In the genomic region with DNA sequence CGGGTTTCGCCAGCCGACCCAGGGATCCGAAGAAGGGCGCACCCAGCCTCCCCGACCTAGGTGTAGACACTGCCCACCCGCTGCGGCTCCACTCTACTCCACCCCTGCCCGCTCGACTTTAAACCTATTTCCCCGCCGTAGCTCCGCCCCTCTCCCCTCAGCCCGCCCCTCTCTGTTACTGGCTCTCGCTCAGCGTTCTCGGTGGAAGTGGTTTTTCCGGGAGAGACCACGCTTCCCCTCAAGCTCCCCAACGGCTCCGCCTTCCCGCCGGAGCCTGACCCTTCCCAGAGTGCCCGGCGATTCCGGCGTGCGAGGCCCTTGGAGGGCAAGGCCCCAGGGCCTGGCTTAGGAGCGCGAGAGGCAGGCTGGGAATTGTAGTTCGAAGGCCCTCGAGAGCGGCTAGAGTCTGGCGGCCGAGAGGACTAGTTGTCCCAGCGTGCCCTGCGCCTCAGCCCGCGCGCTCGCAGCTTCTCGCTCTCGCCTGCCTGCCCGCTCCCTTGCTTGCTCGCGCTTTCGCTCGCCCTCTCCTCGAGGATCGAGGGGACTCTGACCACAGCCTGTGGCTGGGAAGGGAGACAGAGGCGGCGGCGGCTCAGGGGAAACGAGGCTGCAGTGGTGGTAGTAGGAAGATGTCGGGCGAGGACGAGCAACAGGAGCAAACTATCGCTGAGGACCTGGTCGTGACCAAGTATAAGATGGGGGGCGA, we compare ENCODE assay signal across 1 cellular context.
TF ChIP-seq lines count a peak whose summit lies in the region.

Gene PA2G4 (plus strand): TSS at position 451 of the 706 bp plus-strand sequence. CDS start 179 bp downstream, at position 630.

TF ChIP-seq in HepG2, 621 proteins besides CTCF, POLR2A, EP300 and RAD21 (continued from another document and continues in another):
- TF ChIP-seq ZNF710 (CRISPR knock-in tag; IDR thresholded peaks at IDR 0.05; ENCODE audit: borderline replicate concordance) (no peak; the same call in 1 of the 2 replicates), ZNF605 (CRISPR knock-in tag; IDR thresholded peaks at IDR 0.05) (peak; percentile 82; the same call in 1 of the 2 replicates), CBX1 (IDR thresholded peaks at IDR 0.05; ENCODE audit: low read depth) (peak; percentile 90), GMEB1 (CRISPR knock-in tag; IDR thresholded peaks at IDR 0.05; ENCODE audit: borderline replicate concordance) (peak; percentile 95), ZNF615 (CRISPR knock-in tag; IDR thresholded peaks at IDR 0.05; ENCODE audit: borderline replicate concordance) (no peak; the same call in 1 of the 2 replicates), ZBTB4 (CRISPR knock-in tag; IDR thresholded peaks at IDR 0.05; ENCODE audit: borderline replicate concordance) (peak; percentile 91; the same call in 1 of the 2 replicates), ZNF468 (CRISPR knock-in tag; IDR thresholded peaks at IDR 0.05) (no peak), ZNF670 (CRISPR knock-in tag; IDR thresholded peaks at IDR 0.05; ENCODE audit: borderline replicate concordance) (peak; percentile 76), ATF7-NPFF (CRISPR knock-in tag; IDR thresholded peaks at IDR 0.05; ENCODE audit: low read depth) (peak; percentile 89), YEATS2 (CRISPR knock-in tag; IDR thresholded peaks at IDR 0.05; ENCODE audit: borderline replicate concordance) (peak; percentile 97), KDM3A (CRISPR knock-in tag; IDR thresholded peaks at IDR 0.05; ENCODE audit: low read depth) (peak; percentile 78; the same call in 1 of the 2 replicates), ZNF704 (CRISPR knock-in tag; IDR thresholded peaks at IDR 0.05; ENCODE audit: borderline replicate concordance) (peak; percentile 86; the same call in 1 of the 2 replicates), TEAD2 (CRISPR knock-in tag; IDR thresholded peaks at IDR 0.05) (peak; percentile 16; the same call in 1 of the 2 replicates), RBM39 (IDR thresholded peaks at IDR 0.05; ENCODE audit: low read depth, low read length, poor library complexity, severe bottlenecking) (peak; percentile 47), ZNF619 (CRISPR knock-in tag; IDR thresholded peaks at IDR 0.05) (peak; percentile 42; the same call in 1 of the 2 replicates), SALL1 (CRISPR knock-in tag; IDR thresholded peaks at IDR 0.05) (peak; percentile 93; the same call in 1 of the 2 replicates), ZBTB37 (CRISPR knock-in tag; IDR thresholded peaks at IDR 0.05) (no peak), ESRRA (CRISPR knock-in tag; IDR thresholded peaks at IDR 0.05; ENCODE audit: low read depth) (peak; percentile 84), LCORL (IDR thresholded peaks at IDR 0.05) (no peak), LCORL (CRISPR knock-in tag; IDR thresholded peaks at IDR 0.05) (peak; percentile 81), SP5 (CRISPR knock-in tag; IDR thresholded peaks at IDR 0.05; ENCODE audit: borderline replicate concordance, low read depth) (peak; percentile 68; the same call in 1 of the 2 replicates), ZNF556 (CRISPR knock-in tag; IDR thresholded peaks at IDR 0.05; ENCODE audit: borderline replicate concordance) (peak; percentile 73; the same call in 1 of the 2 replicates), MAFK (conservative IDR thresholded peaks at IDR 0.05 in 1 of 2, IDR thresholded peaks at IDR 0.05 in 1 of 2; ENCODE audit: low read length in 2 of 2) (no peak), FIP1L1 (IDR thresholded peaks at IDR 0.05; ENCODE audit: borderline replicate concordance, insufficient read depth, low read depth, low read length) (peak; percentile 92; the same call in 1 of the 2 replicates), ZNF550 (CRISPR knock-in tag; IDR thresholded peaks at IDR 0.05; ENCODE audit: borderline replicate concordance) (no peak), MIER2 (CRISPR knock-in tag; IDR thresholded peaks at IDR 0.05) (no peak), NR1H2 (CRISPR knock-in tag; IDR thresholded peaks at IDR 0.05; ENCODE audit: borderline replicate concordance, low read depth) (0 out of 2 replicates have a peak, but pooled peaks have one; percentile 29), SETDB1 (CRISPR knock-in tag; IDR thresholded peaks at IDR 0.05; ENCODE audit: borderline replicate concordance) (no peak), ZMAT3 (CRISPR knock-in tag; conservative IDR thresholded peaks at IDR 0.05) (peak; percentile 18; the same call in 1 of the 2 replicates), MAFF (IDR thresholded peaks at IDR 0.05; ENCODE audit: low read depth, low read length) (no peak), MATR3 (CRISPR knock-in tag; IDR thresholded peaks at IDR 0.05) (no peak), ERF (CRISPR knock-in tag; IDR thresholded peaks at IDR 0.05) (peak; percentile 90), AGO2 (optimal IDR thresholded peaks at IDR 0.05; ENCODE audit: low read depth, low read length) (peak; percentile 100), ATF1 (CRISPR knock-in tag; IDR thresholded peaks at IDR 0.05) (peak; percentile 77), KLF16 (CRISPR knock-in tag; IDR thresholded peaks at IDR 0.05) (peak; percentile 82 to 92; a peak in 2 of 4 replicates), ZNF616 (CRISPR knock-in tag; IDR thresholded peaks at IDR 0.05; ENCODE audit: low read depth) (peak; percentile 86; the same call in 1 of the 2 replicates), CREM (IDR thresholded peaks at IDR 0.05) (peak; percentile 93), CREM (CRISPR knock-in tag; IDR thresholded peaks at IDR 0.05) (no peak), CC2D1A (CRISPR knock-in tag; IDR thresholded peaks at IDR 0.05) (no peak), TAF15 (IDR thresholded peaks at IDR 0.05; ENCODE audit: low read depth, low read length, poor library complexity, severe bottlenecking) (peak; percentile 74), EED (CRISPR knock-in tag; IDR thresholded peaks at IDR 0.05) (peak; percentile 94), HMGA1 (CRISPR knock-in tag; conservative IDR thresholded peaks at IDR 0.05) (no peak)
- TF ChIP-seq, protein P1, sequence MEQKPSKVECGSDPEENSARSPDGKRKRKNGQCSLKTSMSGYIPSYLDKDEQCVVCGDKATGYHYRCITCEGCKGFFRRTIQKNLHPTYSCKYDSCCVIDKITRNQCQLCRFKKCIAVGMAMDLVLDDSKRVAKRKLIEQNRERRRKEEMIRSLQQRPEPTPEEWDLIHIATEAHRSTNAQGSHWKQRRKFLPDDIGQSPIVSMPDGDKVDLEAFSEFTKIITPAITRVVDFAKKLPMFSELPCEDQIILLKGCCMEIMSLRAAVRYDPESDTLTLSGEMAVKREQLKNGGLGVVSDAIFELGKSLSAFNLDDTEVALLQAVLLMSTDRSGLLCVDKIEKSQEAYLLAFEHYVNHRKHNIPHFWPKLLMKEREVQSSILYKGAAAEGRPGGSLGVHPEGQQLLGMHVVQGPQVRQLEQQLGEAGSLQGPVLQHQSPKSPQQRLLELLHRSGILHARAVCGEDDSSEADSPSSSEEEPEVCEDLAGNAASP (CRISPR knock-in tag; IDR thresholded peaks at IDR 0.05; ENCODE audit: borderline replicate concordance), result peak; percentile 77; the same call in 1 of the 2 replicates
- TF ChIP-seq, protein P2, sequence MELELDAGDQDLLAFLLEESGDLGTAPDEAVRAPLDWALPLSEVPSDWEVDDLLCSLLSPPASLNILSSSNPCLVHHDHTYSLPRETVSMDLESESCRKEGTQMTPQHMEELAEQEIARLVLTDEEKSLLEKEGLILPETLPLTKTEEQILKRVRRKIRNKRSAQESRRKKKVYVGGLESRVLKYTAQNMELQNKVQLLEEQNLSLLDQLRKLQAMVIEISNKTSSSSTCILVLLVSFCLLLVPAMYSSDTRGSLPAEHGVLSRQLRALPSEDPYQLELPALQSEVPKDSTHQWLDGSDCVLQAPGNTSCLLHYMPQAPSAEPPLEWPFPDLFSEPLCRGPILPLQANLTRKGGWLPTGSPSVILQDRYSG (CRISPR knock-in tag; IDR thresholded peaks at IDR 0.05), result 0 out of 2 replicates have a peak, but pooled peaks have one; percentile 55
- TF ChIP-seq, protein P3, sequence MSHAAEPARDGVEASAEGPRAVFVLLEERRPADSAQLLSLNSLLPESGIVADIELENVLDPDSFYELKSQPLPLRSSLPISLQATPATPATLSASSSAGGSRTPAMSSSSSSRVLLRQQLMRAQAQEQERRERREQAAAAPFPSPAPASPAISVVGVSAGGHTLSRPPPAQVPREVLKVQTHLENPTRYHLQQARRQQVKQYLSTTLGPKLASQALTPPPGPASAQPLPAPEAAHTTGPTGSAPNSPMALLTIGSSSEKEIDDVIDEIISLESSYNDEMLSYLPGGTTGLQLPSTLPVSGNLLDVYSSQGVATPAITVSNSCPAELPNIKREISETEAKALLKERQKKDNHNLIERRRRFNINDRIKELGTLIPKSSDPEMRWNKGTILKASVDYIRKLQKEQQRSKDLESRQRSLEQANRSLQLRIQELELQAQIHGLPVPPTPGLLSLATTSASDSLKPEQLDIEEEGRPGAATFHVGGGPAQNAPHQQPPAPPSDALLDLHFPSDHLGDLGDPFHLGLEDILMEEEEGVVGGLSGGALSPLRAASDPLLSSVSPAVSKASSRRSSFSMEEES (CRISPR knock-in tag; IDR thresholded peaks at IDR 0.05), result no peak
- TF ChIP-seq, protein P4, sequence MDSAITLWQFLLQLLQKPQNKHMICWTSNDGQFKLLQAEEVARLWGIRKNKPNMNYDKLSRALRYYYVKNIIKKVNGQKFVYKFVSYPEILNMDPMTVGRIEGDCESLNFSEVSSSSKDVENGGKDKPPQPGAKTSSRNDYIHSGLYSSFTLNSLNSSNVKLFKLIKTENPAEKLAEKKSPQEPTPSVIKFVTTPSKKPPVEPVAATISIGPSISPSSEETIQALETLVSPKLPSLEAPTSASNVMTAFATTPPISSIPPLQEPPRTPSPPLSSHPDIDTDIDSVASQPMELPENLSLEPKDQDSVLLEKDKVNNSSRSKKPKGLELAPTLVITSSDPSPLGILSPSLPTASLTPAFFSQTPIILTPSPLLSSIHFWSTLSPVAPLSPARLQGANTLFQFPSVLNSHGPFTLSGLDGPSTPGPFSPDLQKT (CRISPR knock-in tag; IDR thresholded peaks at IDR 0.05; ENCODE audit: borderline replicate concordance), result peak; percentile 61; the same call in 1 of the 2 replicates
